In the genomic region with DNA sequence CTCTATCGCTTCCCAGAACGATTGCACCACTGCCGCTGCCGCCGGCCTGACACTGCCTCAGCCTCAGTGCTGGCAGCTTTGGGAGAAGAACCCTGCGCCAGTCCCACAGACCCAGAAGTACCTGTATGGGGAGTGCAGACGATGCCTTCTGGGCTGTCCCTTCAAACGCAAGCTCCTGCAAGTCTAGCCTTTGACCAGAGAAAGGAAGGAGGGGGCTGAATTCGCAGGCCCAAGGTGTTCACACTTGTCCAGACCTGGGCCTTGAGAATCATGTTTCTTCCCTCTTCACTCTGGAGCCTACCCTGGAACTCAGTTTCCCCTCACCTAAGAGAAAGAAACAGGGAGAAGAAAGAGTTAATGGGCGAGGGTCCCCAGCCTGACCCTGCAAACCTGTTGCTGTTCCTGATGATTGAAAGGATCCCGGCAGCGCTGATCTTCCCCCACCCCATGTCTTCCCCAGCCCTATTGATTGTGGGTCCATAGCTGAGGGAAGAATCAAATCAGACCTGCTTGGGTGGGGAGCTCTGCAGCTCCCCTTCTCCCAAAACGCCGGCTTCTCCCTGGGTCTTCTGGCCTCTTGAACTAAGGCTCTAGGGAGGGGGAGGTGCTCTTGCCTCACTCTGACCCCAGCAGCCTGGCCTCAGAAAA, we compare ENCODE assay signal across 10 cellular contexts. TPM values are rescaled to one million over a fixed set of nuclear protein-coding genes. Genes with fewer than 3 reads are reported as not detected.
DNase-seq lines count a peak whose midpoint lies in the region; TF ChIP-seq lines count a peak whose summit lies in the region.
"Had no signal": no experiment of that assay in that cellular context is flagged by ENCODE, and none has a peak within 500 bp of the region (broad histone marks: within the 10 kb centered on the region; RNA-seq: fewer than 3 reads in every experiment).

No MANE protein-coding gene starts in this region.

- TF ChIP-seq CTCF in DOHH2 (IDR thresholded peaks at IDR 0.05; ENCODE audit: low read depth, low read length, poor library complexity, severe bottlenecking): no peak
- TF ChIP-seq CTCF in glutamatergic neuron (IDR thresholded peaks at IDR 0.05; ENCODE audit: partially characterized antibody, unreplicated experiment): no peak

- H3K27me3 ChIP-seq in DOHH2 (ENCODE audit: control insufficient read depth, low read length) (peaks cover 24% of the 10 kb centered on the region), SJCRH30 (no peaks in the 10 kb centered on the region), skeletal muscle satellite cell (ENCODE audit: control insufficient read depth, insufficient read depth, low read length) (peaks cover 9% of the 10 kb centered on the region)
- peaks cover 10% of the 10 kb centered on the region for H3K27me3 ChIP-seq in CD4-positive, alpha-beta memory T cell (ENCODE audit: insufficient read depth, low read length)
- H3K27me3 ChIP-seq: foreskin keratinocyte had no signal

- peaks cover 5% of the 10 kb centered on the region for H3K4me1 Mint-ChIP-seq in glutamatergic neuron (ENCODE audit: low read depth, unreplicated experiment)
- H3K4me1 Mint-ChIP-seq in CD4-positive, alpha-beta memory T cell: peaks cover 17 to 54% (median 32%) of the 10 kb centered on the region in 4 donors

- H3K4me3 ChIP-seq in DOHH2 (ENCODE audit: low read length) (no peak overlapping the region), SJCRH30 (peak overlapping the region; percentile 87), skeletal muscle satellite cell (ENCODE audit: low read length) (no peak overlapping the region)
- no peak overlapping the region for H3K4me3 ChIP-seq in CD4-positive, alpha-beta memory T cell (ENCODE audit: low read length in 2 of 2)

- no peaks in the 10 kb centered on the region for H3K9me3 Mint-ChIP-seq in glutamatergic neuron (ENCODE audit: unreplicated experiment)
- no peaks in the 10 kb centered on the region for H3K9me3 Mint-ChIP-seq in CD4-positive, alpha-beta memory T cell

- H3K9me3 ChIP-seq in DOHH2 (ENCODE audit: control insufficient read depth, insufficient read depth, low read length) (no peaks in the 10 kb centered on the region), SJCRH30 (replicated peaks) (no peaks in the 10 kb centered on the region), skeletal muscle satellite cell (replicated peaks; ENCODE audit: low read length) (no peaks in the 10 kb centered on the region)
- H3K9me3 ChIP-seq in CD4-positive, alpha-beta memory T cell (ENCODE audit: control insufficient read depth in 1 of 2, low read length in 2 of 2): no peaks in the 10 kb centered on the region

- POLR2A ChIA-PET in CD4-positive, alpha-beta memory T cell (lab: Charles Lee; ENCODE audit: partially characterized antibody): interaction anchor here (0.8 kb wide), 1 partner anchor 20 kb away, joined by 3 read pairs; no protein-coding TSS in a partner anchor

- H3K27me3 Mint-ChIP-seq in glutamatergic neuron (ENCODE audit: unreplicated experiment): peaks cover 3% of the 10 kb centered on the region
- H3K27me3 Mint-ChIP-seq in CD4-positive, alpha-beta memory T cell: peaks cover 1 to 16% of the 10 kb centered on the region in 2 donors

- no peaks in the 10 kb centered on the region for H3K36me3 Mint-ChIP-seq in glutamatergic neuron (ENCODE audit: unreplicated experiment)
- H3K36me3 Mint-ChIP-seq in CD4-positive, alpha-beta memory T cell: no peaks in the 10 kb centered on the region

- no peak overlapping the region for H3K27ac Mint-ChIP-seq in glutamatergic neuron (ENCODE audit: unreplicated experiment)
- H3K27ac Mint-ChIP-seq in CD4-positive, alpha-beta memory T cell: peak overlapping the region in 3 of 7 donors; percentile 23 to 52 (median 46)

- H3K4me2 ChIP-seq in DOHH2 (ENCODE audit: low read length) (peak overlapping the region; percentile 27; the same call in 1 of the 2 replicates), skeletal muscle satellite cell (ENCODE audit: low read length) (peak overlapping the region; percentile 95)

- H3K9ac ChIP-seq in skeletal muscle satellite cell (ENCODE audit: low read depth, low read length): no peak overlapping the region

- no peaks in the 10 kb centered on the region for H3K79me2 ChIP-seq in DOHH2 (ENCODE audit: control insufficient read depth, low read length)

- intact Hi-C loops in CD4-positive, alpha-beta memory T cell (cut with micrococcal nuclease): no loop called here

- CTCF ChIA-PET in CD4-positive, alpha-beta memory T cell (lab: Charles Lee; ENCODE audit: partially characterized antibody): interaction anchor here (1.6 kb wide), 1 partner anchor 121 kb away, joined by 3 read pairs; no protein-coding TSS in a partner anchor

- peak overlapping the region; percentile 28 for H3K4me3 Mint-ChIP-seq in glutamatergic neuron (ENCODE audit: unreplicated experiment)
- H3K4me3 Mint-ChIP-seq in CD4-positive, alpha-beta memory T cell: peak overlapping the region in 2 of 8 donors; percentile 15 to 83

- H3K4me1 ChIP-seq in DOHH2 (ENCODE audit: control insufficient read depth, low read length) (peaks cover 80% of the 10 kb centered on the region), SJCRH30 (peaks cover 15% of the 10 kb centered on the region), skeletal muscle satellite cell (ENCODE audit: control insufficient read depth, insufficient read depth, low read length) (peaks cover 49% of the 10 kb centered on the region)
- peaks cover 60% of the 10 kb centered on the region for H3K4me1 ChIP-seq in CD4-positive, alpha-beta memory T cell (ENCODE audit: insufficient read depth, low read length)
- H3K4me1 ChIP-seq: foreskin keratinocyte had no signal

- peaks cover 11% of the 10 kb centered on the region for H3F3A ChIP-seq in DOHH2 (ENCODE audit: control insufficient read depth, insufficient read depth)

- no peaks in the 10 kb centered on the region for H3K9me2 ChIP-seq in DOHH2 (replicated peaks; ENCODE audit: control insufficient read depth, low read length)

- no peak overlapping the region for H3K27ac ChIP-seq in DOHH2 (ENCODE audit: low read depth, low read length)
- H3K27ac ChIP-seq in SJCRH30: no peak overlapping the region
- H3K27ac ChIP-seq in CD4-positive, alpha-beta memory T cell (ENCODE audit: low read depth, low read length): no peak overlapping the region
- H3K27ac ChIP-seq: foreskin keratinocyte had no signal

- DNase-seq in SJCRH30 (no peak), glutamatergic neuron (no peak), GM19240 (ENCODE audit: insufficient read length, low spot score) (no peak), AML-193 (lab: John Stamatoyannopoulos, UW) (no peak), GM19238 (ENCODE audit: insufficient read length, low spot score) (no peak)
- no peak for DNase-seq in CD4-positive, alpha-beta memory T cell
- DNase-seq: NK-92 treated with Interleukin-12 subunit alpha and Interleukin-12 subunit beta, amount 100 ng/mL, for 24 hours had no signal

- no peaks in the 10 kb centered on the region for H4K20me1 ChIP-seq in DOHH2 (ENCODE audit: control insufficient read depth, insufficient read depth, low read depth, low read length)

- H3K36me3 ChIP-seq in DOHH2 (ENCODE audit: control insufficient read depth, low read length): no peaks in the 10 kb centered on the region
- H3K36me3 ChIP-seq in SJCRH30: no peaks in the 10 kb centered on the region; the same call in 1 of the 2 replicates
- no peaks in the 10 kb centered on the region for H3K36me3 ChIP-seq in skeletal muscle satellite cell (ENCODE audit: insufficient read depth, low read length)
- H3K36me3 ChIP-seq in CD4-positive, alpha-beta memory T cell (ENCODE audit: insufficient read depth, low read length): no peaks in the 10 kb centered on the region

RNA-seq across cellular contexts. Expression of a gene that starts 0.8 kb away (rescaled TPM):
- total RNA-seq in SJCRH30 (2014; rRNA removed; shearing (Covaris generic)): 30.2 and 31.7 TPM in 2 replicates
- total RNA-seq in glutamatergic neuron (ENCODE audit: unreplicated experiment): 11.4 TPM
- total RNA-seq in skeletal muscle satellite cell (2012; rRNA removed): 11.4 and 11.8 TPM in 2 replicates
- under 1 TPM; 0.26 to 0.28 TPM for total RNA-seq in CD4-positive, alpha-beta memory T cell
- polyA plus RNA-seq in CD4-positive, alpha-beta memory T cell: under 1 TPM; 0.40 to 0.82 TPM

RNA-seq across cellular contexts. Expression of a gene that starts 16.6 kb away (rescaled TPM):
- 8.3 and 10.4 TPM in 2 replicates for total RNA-seq in SJCRH30 (2014; rRNA removed; shearing (Covaris generic))
- total RNA-seq in glutamatergic neuron (ENCODE audit: unreplicated experiment): 20.6 TPM
- total RNA-seq in skeletal muscle satellite cell (2012; rRNA removed): 4.8 and 6.1 TPM in 2 replicates
- 10 to 100 TPM; 17.5 to 18.3 TPM for total RNA-seq in CD4-positive, alpha-beta memory T cell
- polyA plus RNA-seq in CD4-positive, alpha-beta memory T cell: 10 to 100 TPM; 33.1 to 50.8 TPM

RNA-seq across cellular contexts. Expression of a gene that starts 23.0 kb away (rescaled TPM):
- 0.85 and 2.0 TPM in 2 replicates for total RNA-seq in SJCRH30 (2014; rRNA removed; shearing (Covaris generic))
- total RNA-seq in glutamatergic neuron (ENCODE audit: unreplicated experiment): 0.32 TPM
- 0.76 and 1.1 TPM in 2 replicates for total RNA-seq in skeletal muscle satellite cell (2012; rRNA removed)
- total RNA-seq in CD4-positive, alpha-beta memory T cell: not detected
- polyA plus RNA-seq in CD4-positive, alpha-beta memory T cell: not detected
- total RNA-seq: foreskin keratinocyte had no signal

RNA-seq across cellular contexts. Expression of a gene that starts 28.8 kb away (rescaled TPM):
- total RNA-seq in SJCRH30 (2014; rRNA removed; shearing (Covaris generic)): not detected in 2 replicates
- not detected for total RNA-seq in glutamatergic neuron (ENCODE audit: unreplicated experiment)
- total RNA-seq in skeletal muscle satellite cell (2012; rRNA removed): not detected in 2 replicates
- total RNA-seq in CD4-positive, alpha-beta memory T cell: not detected
- polyA plus RNA-seq in CD4-positive, alpha-beta memory T cell: not detected
- total RNA-seq: foreskin keratinocyte had no signal
- polyA plus RNA-seq: foreskin keratinocyte had no signal
